ENCODE assay signal across 14 cellular contexts in the genomic region with DNA sequence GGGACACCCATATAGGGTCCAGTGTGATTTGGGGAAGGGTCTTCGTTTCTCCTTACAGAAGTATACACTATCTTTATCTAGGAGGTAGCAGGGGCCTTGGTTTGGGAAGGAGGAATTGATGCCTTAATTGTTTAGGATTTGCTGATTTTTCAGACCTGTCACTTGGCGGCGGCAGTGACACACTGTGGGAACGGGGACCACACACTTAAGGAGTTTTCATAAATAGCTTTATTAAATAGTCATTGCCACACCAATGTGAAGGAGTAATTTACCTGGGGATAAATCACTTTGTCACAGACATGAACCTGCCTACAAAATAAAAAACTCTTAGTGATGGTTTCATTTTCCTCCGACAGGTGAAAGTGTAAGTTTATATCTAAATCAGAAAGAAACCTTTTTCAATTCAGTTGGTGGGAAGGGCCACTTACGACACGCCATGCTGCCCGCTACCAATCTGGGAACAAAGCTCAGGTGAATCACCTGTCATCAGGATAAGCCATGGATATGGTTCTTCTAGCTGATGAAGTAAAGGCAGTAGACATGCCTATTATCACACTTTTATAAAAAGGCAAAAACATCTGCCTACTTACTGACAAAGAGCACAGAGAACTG. TPM values are rescaled to one million over a fixed set of nuclear protein-coding genes. Genes with fewer than 3 reads are reported as not detected.
DNase-seq lines count a peak whose midpoint lies in the region; ATAC-seq lines count a peak whose summit lies in the region.
"Had no signal": no experiment of that assay in that cellular context is flagged by ENCODE, and none has a peak within 500 bp of the region (broad histone marks: within the 10 kb centered on the region; RNA-seq: fewer than 3 reads in every experiment).

No MANE protein-coding gene starts in this region.

- no peak overlapping the region for H3K4me3 Mint-ChIP-seq in stimulated activated effector memory CD8-positive, alpha-beta T cell treated with anti-CD3 and anti-CD28 coated beads, Interleukin-12 subunit alpha, Interleukin-12 subunit beta, amount 100 ng/mL, for 72 hours
- H3K4me3 Mint-ChIP-seq: CD8-positive, alpha-beta memory T cell; natural killer cell treated with Interleukin-12 subunit alpha and Interleukin-12 subunit beta and Interleukin-15 and Interleukin-18, amount 100 ng/mL, for 72 hours had no signal

- no peaks in the 10 kb centered on the region for H3K4me1 Mint-ChIP-seq in stimulated activated effector memory CD8-positive, alpha-beta T cell treated with anti-CD3 and anti-CD28 coated beads, Interleukin-12 subunit alpha, Interleukin-12 subunit beta, amount 100 ng/mL, for 72 hours
- H3K4me1 Mint-ChIP-seq: CD8-positive, alpha-beta memory T cell had no signal

- H3K9me3 ChIP-seq in adipocyte (ENCODE audit: control insufficient read depth, low read length) = no peaks in the 10 kb centered on the region
- H3K9me3 ChIP-seq: gastrocnemius medialis had no signal

- peaks cover 24% of the 10 kb centered on the region for H3K27me3 ChIP-seq in adipocyte (replicated peaks; ENCODE audit: control insufficient read depth, insufficient read depth, low read length)
- H3K27me3 ChIP-seq: dorsolateral prefrontal cortex, gastrocnemius medialis had no signal

- no peak overlapping the region for H3K4me3 ChIP-seq in adipocyte (ENCODE audit: low read length)
- H3K4me3 ChIP-seq: dorsolateral prefrontal cortex, gastrocnemius medialis had no signal

- no peaks in the 10 kb centered on the region for H3K36me3 ChIP-seq in adipocyte (ENCODE audit: control insufficient read depth, insufficient read depth, low read length, severe bottlenecking)
- H3K36me3 ChIP-seq: gastrocnemius medialis had no signal

- DNase-seq in DMS153 (lab: John Stamatoyannopoulos, UW) = peak; percentile 34
- peak; percentile 27 for DNase-seq in NCI-H146 (lab: John Stamatoyannopoulos, UW)
- DNase-seq in adipocyte (ENCODE audit: low read depth) = peak; percentile 19
- DNase-seq in lung microvascular endothelial cell (ENCODE audit: low read depth in 2 of 2) = peak; percentile 27 to 69
- no peak for DNase-seq in NCI-H1694 treated with DMSO at 0.1 percent for 48 hours (lab: John Stamatoyannopoulos, UW)
- DNase-seq in AML-193 (lab: John Stamatoyannopoulos, UW) = no peak
- DNase-seq in stimulated activated effector memory CD8-positive, alpha-beta T cell treated with anti-CD3 and anti-CD28 coated beads, Interleukin-12 subunit alpha, Interleukin-12 subunit beta, amount 100 ng/mL, for 72 hours (ENCODE audit: low spot score in 2 of 2) = no peak
- DNase-seq in midbrain (lab: John Stamatoyannopoulos, UW) = no peak
- DNase-seq: CD8-positive, alpha-beta memory T cell; dorsolateral prefrontal cortex; gastrocnemius medialis; Karpas-422; SIG-M5 had no signal

- H3K9ac ChIP-seq in adipocyte (ENCODE audit: low read length) = no peak overlapping the region

- H3K4me1 ChIP-seq in adipocyte (ENCODE audit: control insufficient read depth, insufficient read depth, low read length) = no peaks in the 10 kb centered on the region
- H3K4me1 ChIP-seq: gastrocnemius medialis had no signal

- no peaks in the 10 kb centered on the region for H3K36me3 Mint-ChIP-seq in stimulated activated effector memory CD8-positive, alpha-beta T cell treated with anti-CD3 and anti-CD28 coated beads, Interleukin-12 subunit alpha, Interleukin-12 subunit beta, amount 100 ng/mL, for 72 hours
- H3K36me3 Mint-ChIP-seq: CD8-positive, alpha-beta memory T cell; natural killer cell treated with Interleukin-12 subunit alpha and Interleukin-12 subunit beta and Interleukin-15 and Interleukin-18, amount 100 ng/mL, for 72 hours had no signal

- H3K27ac Mint-ChIP-seq in stimulated activated effector memory CD8-positive, alpha-beta T cell treated with anti-CD3 and anti-CD28 coated beads, Interleukin-12 subunit alpha, Interleukin-12 subunit beta, amount 100 ng/mL, for 72 hours = no peak overlapping the region
- H3K27ac Mint-ChIP-seq: CD8-positive, alpha-beta memory T cell; natural killer cell treated with Interleukin-12 subunit alpha and Interleukin-12 subunit beta and Interleukin-15 and Interleukin-18, amount 100 ng/mL, for 72 hours had no signal

- no peaks in the 10 kb centered on the region for H3K9me3 Mint-ChIP-seq in stimulated activated effector memory CD8-positive, alpha-beta T cell treated with anti-CD3 and anti-CD28 coated beads, Interleukin-12 subunit alpha, Interleukin-12 subunit beta, amount 100 ng/mL, for 72 hours
- H3K9me3 Mint-ChIP-seq: CD8-positive, alpha-beta memory T cell; natural killer cell treated with Interleukin-12 subunit alpha and Interleukin-12 subunit beta and Interleukin-15 and Interleukin-18, amount 100 ng/mL, for 72 hours had no signal

- ATAC-seq in stimulated activated effector memory CD8-positive, alpha-beta T cell treated with anti-CD3 and anti-CD28 coated beads, Interleukin-12 subunit alpha, Interleukin-12 subunit beta, amount 100 ng/mL, for 72 hours = no peak
- ATAC-seq: gastrocnemius medialis; natural killer cell treated with Interleukin-12 subunit alpha and Interleukin-12 subunit beta and Interleukin-15 and Interleukin-18, amount 100 ng/mL, for 72 hours had no signal

RNA-seq across cellular contexts. Expression of a gene that starts 12.3 kb away (rescaled TPM):
- not detected in 2 replicates for total RNA-seq in lung microvascular endothelial cell
- total RNA-seq: CD8-positive, alpha-beta memory T cell; gastrocnemius medialis; natural killer cell treated with Interleukin-12 subunit alpha and Interleukin-12 subunit beta and Interleukin-15 and Interleukin-18, amount 100 ng/mL, for 72 hours had no signal

Comparison
In these comparisons a context has a peak if more than half of its experiments do, and no peak if none do; other contexts are left out.
1. DNase-seq: peak in DMS153 (single experiment), NCI-H146 (single experiment), adipocyte (single experiment) and lung microvascular endothelial cell (2 of 2); none in NCI-H1694 treated with DMSO at 0.1 percent for 48 hours (single experiment), AML-193 (0 of 2), stimulated activated effector memory CD8-positive, alpha-beta T cell treated with anti-CD3 and anti-CD28 coated beads, Interleukin-12 subunit alpha, Interleukin-12 subunit beta, amount 100 ng/mL, for 72 hours (0 of 2) and midbrain (single experiment).